26 cellular contexts compared by ENCODE assay signal in the genomic region with DNA sequence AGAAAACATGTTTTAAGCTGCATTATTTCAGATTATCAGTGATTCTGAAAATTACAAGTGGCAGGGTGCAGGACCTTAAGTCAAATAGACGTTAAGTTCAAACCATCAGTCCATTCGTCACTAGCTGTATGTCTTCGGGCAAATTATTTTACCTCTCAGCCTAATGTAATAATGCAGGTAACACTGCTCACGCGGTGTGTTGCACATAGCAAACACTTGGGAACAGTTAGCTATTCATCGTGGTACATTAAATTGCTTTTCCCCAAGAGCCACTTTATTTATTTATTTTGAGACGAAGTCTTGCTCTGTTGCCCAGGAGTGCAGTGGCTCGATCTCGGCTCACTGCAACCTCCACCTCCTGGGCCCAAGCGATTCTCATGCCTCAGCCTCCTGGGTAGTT. TPM values are rescaled to one million over a fixed set of nuclear protein-coding genes. Genes with fewer than 3 reads are reported as not detected.
A peak's percentile ranks its signal among the peaks of the same experiment; 100 is the strongest.
DNase-seq lines count a peak whose midpoint lies in the region; ATAC-seq and TF ChIP-seq lines count a peak whose summit lies in the region.
"Had no signal": no experiment of that assay in that cellular context is flagged by ENCODE, and none has a peak within 500 bp of the region (broad histone marks: within the 10 kb centered on the region; RNA-seq: fewer than 3 reads in every experiment).

No MANE protein-coding gene starts in this region.

- peaks cover 14% of the 10 kb centered on the region for H3K36me3 ChIP-seq in Panc1 (ENCODE audit: control insufficient read depth, insufficient read depth, low read length)
- H3K36me3 ChIP-seq in H7 (replicated peaks; ENCODE audit: control insufficient read depth, insufficient read depth, low read length): peaks cover 33% of the 10 kb centered on the region

- intact Hi-C loops in Calu3 (cut with micrococcal nuclease; ENCODE audit: unreplicated experiment): no loop called here
- intact Hi-C loops in Panc1 (cut with micrococcal nuclease; ENCODE audit: unreplicated experiment): no loop called here

- H3K27me3 ChIP-seq in Panc1 (ENCODE audit: control insufficient read depth, insufficient read depth, low read length) (no peaks in the 10 kb centered on the region), H7 (ENCODE audit: control insufficient read depth, insufficient read depth, low read length) (no peaks in the 10 kb centered on the region)

- H3K4me1 Mint-ChIP-seq in Calu3 (ENCODE audit: low read depth, unreplicated experiment): peaks cover 16% of the 10 kb centered on the region
- peaks cover 5% of the 10 kb centered on the region for H3K4me1 Mint-ChIP-seq in stimulated activated effector memory CD8-positive, alpha-beta T cell treated with anti-CD3 and anti-CD28 coated beads, Interleukin-12 subunit alpha, Interleukin-12 subunit beta, amount 100 ng/mL, for 72 hours

- H3K4me3 Mint-ChIP-seq in Calu3 (ENCODE audit: low read depth, unreplicated experiment): no peak overlapping the region
- no peak overlapping the region for H3K4me3 Mint-ChIP-seq in stimulated activated effector memory CD8-positive, alpha-beta T cell treated with anti-CD3 and anti-CD28 coated beads, Interleukin-12 subunit alpha, Interleukin-12 subunit beta, amount 100 ng/mL, for 72 hours
- H3K4me3 Mint-ChIP-seq: activated naive CD8-positive, alpha-beta T cell treated with anti-CD3 and anti-CD28 coated beads for 36 hours; activated T-helper 17 cell treated with anti-CD3 and anti-CD28 coated beads, Interleukin-2, amount 50 U/mL, for 72 hours; natural killer cell; stimulated activated memory B cell treated with anti-CD40 and anti-IgM and Interleukin-4, amounts not matched to agents 10 μg/mL and 1 μg/mL and 100 μg/mL, for 72 hours had no signal

- no peak for TF ChIP-seq CTCF in Calu3 (IDR thresholded peaks at IDR 0.05; ENCODE audit: unreplicated experiment)
- TF ChIP-seq CTCF in Panc1 (IDR thresholded peaks at IDR 0.05): no peak
- no peak for TF ChIP-seq CTCF in fibroblast of villous mesenchyme (IDR thresholded peaks at IDR 0.05; ENCODE audit: insufficient read depth, low read depth, low read length)
- TF ChIP-seq CTCF in GM10266 (IDR thresholded peaks at IDR 0.05; ENCODE audit: control insufficient read depth, insufficient read depth, low read depth, missing control alignments): no peak

- H3K27me3 Mint-ChIP-seq in Calu3 (ENCODE audit: unreplicated experiment): no peaks in the 10 kb centered on the region
- H3K27me3 Mint-ChIP-seq: activated naive CD8-positive, alpha-beta T cell treated with anti-CD3 and anti-CD28 coated beads for 36 hours; activated T-helper 17 cell treated with anti-CD3 and anti-CD28 coated beads, Interleukin-2, amount 50 U/mL, for 72 hours; stimulated activated memory B cell treated with anti-CD40 and anti-IgM and Interleukin-4, amounts not matched to agents 10 μg/mL and 1 μg/mL and 100 μg/mL, for 72 hours had no signal

- H3K4me3 ChIP-seq in Panc1 (ENCODE audit: low read depth in 2 of 2, low read length in 2 of 2): no peak overlapping the region
- no peak overlapping the region for H3K4me3 ChIP-seq in fibroblast of villous mesenchyme (ENCODE audit: low read depth, low read length)
- H3K4me3 ChIP-seq in H7 (ENCODE audit: insufficient read depth, low read depth, low read length): no peak overlapping the region
- H3K4me3 ChIP-seq: HAP-1 had no signal

- peak overlapping the region; percentile 100 for H3K27ac ChIP-seq in Panc1 (ENCODE audit: low read length)
- H3K27ac ChIP-seq: parathyroid adenoma had no signal

- in situ Hi-C loops in Panc1 (cut with HindIII; ENCODE audit: low pct_unique_long_range_greater_than_20kb, low sequenced_read_pairs): loop anchor here (25.0 kb wide), 1 partner anchor 137 kb away; the partner anchor contains the start of genes CAPG and SH2D6

- peaks cover 79% of the 10 kb centered on the region for H3K4me1 ChIP-seq in Panc1 (ENCODE audit: control insufficient read depth, insufficient read depth, low read length)
- H3K4me1 ChIP-seq: BE2C, HAP-1 had no signal

- H3K27ac Mint-ChIP-seq in Calu3 (ENCODE audit: unreplicated experiment): no peak overlapping the region
- peak overlapping the region; percentile 77 for H3K27ac Mint-ChIP-seq in stimulated activated effector memory CD8-positive, alpha-beta T cell treated with anti-CD3 and anti-CD28 coated beads, Interleukin-12 subunit alpha, Interleukin-12 subunit beta, amount 100 ng/mL, for 72 hours
- H3K27ac Mint-ChIP-seq: activated naive CD8-positive, alpha-beta T cell treated with anti-CD3 and anti-CD28 coated beads for 36 hours; activated T-helper 17 cell treated with anti-CD3 and anti-CD28 coated beads, Interleukin-2, amount 50 U/mL, for 72 hours had no signal

- peaks cover 78% of the 10 kb centered on the region for H3K36me3 Mint-ChIP-seq in Calu3 (ENCODE audit: insufficient read depth, unreplicated experiment)
- H3K36me3 Mint-ChIP-seq in stimulated activated effector memory CD8-positive, alpha-beta T cell treated with anti-CD3 and anti-CD28 coated beads, Interleukin-12 subunit alpha, Interleukin-12 subunit beta, amount 100 ng/mL, for 72 hours: peaks cover 95% of the 10 kb centered on the region

- BruUV-seq in Calu3 (replicated peaks; lab: Mats Ljungman, UMichigan): TSS peak; percentile 29
- no TSS peak for BruUV-seq in Panc1 (replicated peaks; lab: Mats Ljungman, UMichigan)

- no peaks in the 10 kb centered on the region for H3K9me3 Mint-ChIP-seq in Calu3 (ENCODE audit: low read depth, unreplicated experiment)
- H3K9me3 Mint-ChIP-seq in stimulated activated effector memory CD8-positive, alpha-beta T cell treated with anti-CD3 and anti-CD28 coated beads, Interleukin-12 subunit alpha, Interleukin-12 subunit beta, amount 100 ng/mL, for 72 hours: no peaks in the 10 kb centered on the region
- H3K9me3 Mint-ChIP-seq: activated naive CD8-positive, alpha-beta T cell treated with anti-CD3 and anti-CD28 coated beads for 36 hours; activated T-helper 17 cell treated with anti-CD3 and anti-CD28 coated beads, Interleukin-2, amount 50 U/mL, for 72 hours; natural killer cell; stimulated activated memory B cell treated with anti-CD40 and anti-IgM and Interleukin-4, amounts not matched to agents 10 μg/mL and 1 μg/mL and 100 μg/mL, for 72 hours had no signal

- POLR2A ChIA-PET in Panc1 (lab: Charles Lee): interaction anchor here (0.6 to 1.5 kb wide), 10 partner anchors 12 to 216 kb away, joined by 3 to 10 read pairs (median 3); no protein-coding TSS in a partner anchor

- no peaks in the 10 kb centered on the region for H3K9me3 ChIP-seq in Panc1 (ENCODE audit: control insufficient read depth, insufficient read depth, low read depth, low read length)
- H3K9me3 ChIP-seq: BE2C, HAP-1 had no signal

- CTCF ChIA-PET in Calu3 (lab: Charles Lee): interaction anchor here (0.6 to 1.0 kb wide), 3 partner anchors 10 to 129 kb away, joined by 3 to 5 read pairs (median 4); partner anchors contain the start of gene MAT2A
- CTCF ChIA-PET in Panc1 (lab: Charles Lee): interaction anchor here (0.6 to 1.0 kb wide), 3 partner anchors 42 to 128 kb away, joined by 3 to 4 read pairs (median 4); no protein-coding TSS in a partner anchor

- DNase-seq in Calu3 (no peak), Panc1 (ENCODE audit: low read depth, low spot score) (no peak), fibroblast of villous mesenchyme (ENCODE audit: low read depth) (peak; percentile 14), H7 (no peak), GM10266 (ENCODE audit: extremely low spot score) (no peak), DMS79 (lab: John Stamatoyannopoulos, UW) (no peak)
- no peak for DNase-seq in stimulated activated effector memory CD8-positive, alpha-beta T cell treated with anti-CD3 and anti-CD28 coated beads, Interleukin-12 subunit alpha, Interleukin-12 subunit beta, amount 100 ng/mL, for 72 hours (ENCODE audit: low spot score in 2 of 2)
- DNase-seq: activated CD4-positive, alpha-beta T cell treated with anti-CD3 and anti-CD28 coated beads for 48 hours; activated naive CD8-positive, alpha-beta T cell treated with anti-CD3 and anti-CD28 coated beads for 36 hours; BE2C; COR-L47; DND-41; effector memory CD4-positive, alpha-beta T cell; KBM-7; kidney glomerular epithelial cell; MV-4-11; natural killer cell; NCI-H2029 treated with DMSO at 0.1 percent for 48 hours; NCI-H226; NCI-H748 treated with DMSO at 0.1 percent for 48 hours; Right ventricle myocardium superior had no signal

- ATAC-seq in Panc1: no peak
- no peak for ATAC-seq in stimulated activated effector memory CD8-positive, alpha-beta T cell treated with anti-CD3 and anti-CD28 coated beads, Interleukin-12 subunit alpha, Interleukin-12 subunit beta, amount 100 ng/mL, for 72 hours
- ATAC-seq: activated T-helper 17 cell treated with anti-CD3 and anti-CD28 coated beads, Interleukin-2, amount 50 U/mL, for 72 hours; natural killer cell; sciatic nerve; stimulated activated memory B cell treated with anti-CD40 and anti-IgM and Interleukin-4, amounts not matched to agents 10 μg/mL and 1 μg/mL and 100 μg/mL, for 72 hours had no signal

RNA-seq across cellular contexts. Expression of gene MAT2A, which starts 10.1 kb away (rescaled TPM):
- total RNA-seq in Calu3 (2022) (387 and 393 TPM in 2 replicates), Panc1 (2021; ENCODE audit: unreplicated experiment) (547 TPM), fibroblast of villous mesenchyme (113 and 124 TPM in 2 replicates)
- 391 TPM for polyA plus RNA-seq in Panc1 (2012; ENCODE audit: insufficient read length)
- 57.6 and 98.6 TPM in 2 replicates for total RNA-seq in H7 (2014; rRNA removed; shearing (Covaris generic))

RNA-seq across cellular contexts. Expression of gene GGCX, which starts 12.2 kb away (rescaled TPM):
- total RNA-seq in Calu3 (2022): 66.2 and 67.7 TPM in 2 replicates
- total RNA-seq in Panc1 (2021; ENCODE audit: unreplicated experiment): 64.1 TPM
- polyA plus RNA-seq in Panc1 (2012; ENCODE audit: insufficient read length): 44.9 TPM
- total RNA-seq in fibroblast of villous mesenchyme: 35.8 and 51.4 TPM in 2 replicates
- 23.3 and 33.0 TPM in 2 replicates for total RNA-seq in H7 (2014; rRNA removed; shearing (Covaris generic))

RNA-seq across cellular contexts. Expression of gene VAMP8, which starts 28.3 kb away (rescaled TPM):
- 90.8 and 107 TPM in 2 replicates for total RNA-seq in Calu3 (2022)
- 93.2 TPM for total RNA-seq in Panc1 (2021; ENCODE audit: unreplicated experiment)
- polyA plus RNA-seq in Panc1 (2012; ENCODE audit: insufficient read length): 113 TPM
- 2.2 and 3.5 TPM in 2 replicates for total RNA-seq in fibroblast of villous mesenchyme
- 17.7 and 33.0 TPM in 2 replicates for total RNA-seq in H7 (2014; rRNA removed; shearing (Covaris generic))

RNA-seq across cellular contexts. Expression of gene VAMP5, which starts 35.1 kb away (rescaled TPM):
- total RNA-seq in Calu3 (2022): 10.0 and 10.1 TPM in 2 replicates
- 21.3 TPM for total RNA-seq in Panc1 (2021; ENCODE audit: unreplicated experiment)
- 47.7 TPM for polyA plus RNA-seq in Panc1 (2012; ENCODE audit: insufficient read length)
- total RNA-seq in fibroblast of villous mesenchyme: 18.1 and 22.9 TPM in 2 replicates
- 1.00 and 1.4 TPM in 2 replicates for total RNA-seq in H7 (2014; rRNA removed; shearing (Covaris generic))

RNA-seq across cellular contexts. Expression of gene RNF181, which starts 46.5 kb away (rescaled TPM):
- total RNA-seq in Calu3 (2022) (101 and 102 TPM in 2 replicates), Panc1 (2021; ENCODE audit: unreplicated experiment) (156 TPM), fibroblast of villous mesenchyme (130 and 221 TPM in 2 replicates)
- 365 TPM for polyA plus RNA-seq in Panc1 (2012; ENCODE audit: insufficient read length)
- 159 and 201 TPM in 2 replicates for total RNA-seq in H7 (2014; rRNA removed; shearing (Covaris generic))
